ENCODE assay signal across 8 cellular contexts in the genomic region with DNA sequence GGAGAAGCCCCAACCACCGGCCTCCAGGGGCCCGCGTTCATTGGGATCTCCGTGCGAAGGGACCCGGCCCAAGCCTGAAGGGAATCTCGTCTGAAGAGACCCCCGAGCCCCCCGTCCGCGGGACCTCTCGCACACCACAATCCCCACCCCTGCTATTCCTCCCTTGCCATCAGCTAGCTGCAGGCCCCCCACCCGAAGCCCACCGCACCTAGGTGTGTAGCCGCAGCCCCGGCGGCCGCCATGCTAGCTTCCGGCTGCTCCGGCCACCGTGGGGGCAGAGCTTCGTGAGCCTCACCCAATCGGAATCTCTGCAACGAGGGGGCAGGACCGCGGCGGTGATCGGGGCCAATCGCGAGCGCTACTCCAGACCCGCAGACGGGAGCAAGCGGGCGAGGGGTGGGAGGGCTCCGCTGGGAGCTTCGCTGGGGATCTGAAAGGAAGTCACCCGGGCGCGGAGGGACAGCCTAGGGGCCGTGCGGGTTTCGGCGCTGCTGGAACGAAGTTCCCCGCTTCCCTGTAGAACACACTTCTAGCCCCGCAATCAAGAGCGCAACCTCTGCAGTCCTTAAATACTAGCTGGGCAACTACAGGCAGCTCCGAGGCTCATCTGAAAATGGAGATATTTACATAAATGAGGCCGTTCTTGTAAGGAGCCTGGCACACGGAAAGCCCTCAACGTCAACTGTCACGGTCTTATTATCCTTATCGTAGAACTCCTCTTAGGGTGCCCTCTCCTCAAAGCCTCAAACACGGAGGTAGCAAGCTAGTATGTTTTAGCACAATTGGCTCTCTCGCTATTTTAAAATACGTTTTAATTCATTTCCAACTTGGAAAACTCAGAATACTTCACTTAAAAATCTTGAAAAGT. TPM values are rescaled to one million over a fixed set of nuclear protein-coding genes. Genes with fewer than 3 reads are reported as not detected.
DNase-seq lines count a peak whose midpoint lies in the region; ATAC-seq, FAIRE-seq and TF ChIP-seq lines count a peak whose summit lies in the region.

A gene (minus strand): TSS at position 270 of the 868 bp plus-strand sequence. CDS start 28 bp downstream, at position 242.

- no peaks in the 10 kb centered on the region for H3K9me3 ChIP-seq in A549
- no peaks in the 10 kb centered on the region for H3K9me3 ChIP-seq in iPS-18a (ENCODE audit: control insufficient read depth, low read depth, low read length)
- no peaks in the 10 kb centered on the region for H3K9me3 ChIP-seq in skeletal muscle satellite cell (replicated peaks; ENCODE audit: low read length)

- H3K27me3 ChIP-seq in iPS-18a (ENCODE audit: control insufficient read depth, insufficient read depth, low read length) (peaks cover 16% of the 10 kb centered on the region), skeletal muscle satellite cell (ENCODE audit: control insufficient read depth, insufficient read depth, low read length) (no peaks in the 10 kb centered on the region)

- peak; percentile 84 for TF ChIP-seq POLR2A in A549 (IDR thresholded peaks at IDR 0.05; ENCODE audit: low read length)

- TF ChIP-seq EP300 in A549 (IDR thresholded peaks at IDR 0.05) = no peak

- ATAC-seq in A549 (peak; percentile 93 to 99), GM18861 (IDR thresholded peaks at IDR 0.05; ENCODE audit: unreplicated experiment) (peak; percentile 54), HG03103 (IDR thresholded peaks at IDR 0.05; ENCODE audit: low read depth, unreplicated experiment) (peak; percentile 78)

- H3K4me3 ChIP-seq in A549 (peak within 1 kb of the TSS; percentile 92), iPS-18a (ENCODE audit: low read length) (peak within 1 kb of the TSS; percentile 94), skeletal muscle satellite cell (ENCODE audit: low read length) (peak within 1 kb of the TSS; percentile 93)

- peak; percentile 92 to 100 for DNase-seq in A549 (ENCODE audit: low read depth in 1 of 2, low spot score in 1 of 2)
- DNase-seq in NCI-H2171 treated with DMSO at 0.1 percent for 48 hours (lab: John Stamatoyannopoulos, UW) = peak; percentile 93
- peak; percentile 96 to 98 for DNase-seq in T47D (ENCODE audit: low read depth in 1 of 2, low spot score in 1 of 2)

- peaks cover 26% of the 10 kb centered on the region for H3K4me1 ChIP-seq in A549
- H3K4me1 ChIP-seq in iPS-18a (ENCODE audit: control insufficient read depth, low read depth, low read length) = no peaks in the 10 kb centered on the region
- peaks cover 23% of the 10 kb centered on the region for H3K4me1 ChIP-seq in skeletal muscle satellite cell (ENCODE audit: control insufficient read depth, insufficient read depth, low read length)

- H3K9ac ChIP-seq in iPS-18a (ENCODE audit: low read length) (peak within 1 kb of the TSS; percentile 68), skeletal muscle satellite cell (ENCODE audit: low read depth, low read length) (peak within 1 kb of the TSS; percentile 88)

- no peak for TF ChIP-seq RAD21 in A549 (conservative IDR thresholded peaks at IDR 0.05 in 1 of 2, IDR thresholded peaks at IDR 0.05 in 1 of 2)

- POLR2A ChIA-PET in A549 (lab: Yijun Ruan, JAX) = interaction anchor here (0.6 to 2.1 kb wide), 6 partner anchors 19 to 214 kb away, joined by 3 to 8 read pairs (median 4); a partner anchor contains a TSS

- CTCF ChIA-PET in A549 (lab: Yijun Ruan, JAX) = interaction anchor here (0.6 to 3.8 kb wide), 13 partner anchors 11 to 176 kb away, joined by 3 to 24 read pairs (median 5); a partner anchor contains a TSS

- H3K4me2 ChIP-seq in A549 = peak within 1 kb of the TSS; percentile 96
- peak within 1 kb of the TSS; percentile 90 for H3K4me2 ChIP-seq in skeletal muscle satellite cell (ENCODE audit: low read length)

- in situ Hi-C loops in T47D (cut with HindIII; ENCODE audit: low pct_unique_long_range_greater_than_20kb, low sequenced_read_pairs) = no loop called here

- H3K27ac ChIP-seq in A549 (peak within 1 kb of the TSS; percentile 87 to 91), VCaP (peak within 1 kb of the TSS; percentile 95), iPS-18a (ENCODE audit: low read length) (no peak within 1 kb of the TSS)

- WGBS in A549 (ENCODE audit: missing lambda C conversion rate) = 2% methylated on average over 34 of the region's 57 CpGs

- no peaks in the 10 kb centered on the region for H3K36me3 ChIP-seq in iPS-18a (ENCODE audit: control insufficient read depth, low read depth, low read length)
- peaks cover 8% of the 10 kb centered on the region for H3K36me3 ChIP-seq in skeletal muscle satellite cell (ENCODE audit: insufficient read depth, low read length)

- FAIRE-seq in A549 (lab: Jason Lieb, UNC) = no peak

- TF ChIP-seq CTCF in A549 (IDR thresholded peaks at IDR 0.05) (no peak), VCaP (conservative IDR thresholded peaks at IDR 0.05) (no peak)

TF ChIP-seq in A549, 52 proteins besides CTCF, POLR2A, EP300 and RAD21 (continues in another document):
- TF ChIP-seq CEBPB (IDR thresholded peaks at IDR 0.05) (no peak), MYC (IDR thresholded peaks at IDR 0.05; ENCODE audit: borderline replicate concordance, low read length) (no peak), ZNF302 (CRISPR knock-in tag; IDR thresholded peaks at IDR 0.05) (no peak), KDM1A (IDR thresholded peaks at IDR 0.05; ENCODE audit: low read depth) (no peak), NFE2L2 (conservative IDR thresholded peaks at IDR 0.05; ENCODE audit: low read length) (no peak), FOSB (CRISPR knock-in tag; IDR thresholded peaks at IDR 0.05) (no peak), GATA3 (IDR thresholded peaks at IDR 0.05; ENCODE audit: borderline replicate concordance) (no peak), HOXA7 (CRISPR knock-in tag; IDR thresholded peaks at IDR 0.05) (no peak), SREBF2 (IDR thresholded peaks at IDR 0.05) (no peak)
- TF ChIP-seq, protein P1, sequence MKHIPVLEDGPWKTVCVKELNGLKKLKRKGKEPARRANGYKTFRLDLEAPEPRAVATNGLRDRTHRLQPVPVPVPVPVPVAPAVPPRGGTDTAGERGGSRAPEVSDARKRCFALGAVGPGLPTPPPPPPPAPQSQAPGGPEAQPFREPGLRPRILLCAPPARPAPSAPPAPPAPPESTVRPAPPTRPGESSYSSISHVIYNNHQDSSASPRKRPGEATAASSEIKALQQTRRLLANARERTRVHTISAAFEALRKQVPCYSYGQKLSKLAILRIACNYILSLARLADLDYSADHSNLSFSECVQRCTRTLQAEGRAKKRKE (CRISPR knock-in tag; IDR thresholded peaks at IDR 0.05; ENCODE audit: low read depth) = no peak
- TF ChIP-seq, protein P2, sequence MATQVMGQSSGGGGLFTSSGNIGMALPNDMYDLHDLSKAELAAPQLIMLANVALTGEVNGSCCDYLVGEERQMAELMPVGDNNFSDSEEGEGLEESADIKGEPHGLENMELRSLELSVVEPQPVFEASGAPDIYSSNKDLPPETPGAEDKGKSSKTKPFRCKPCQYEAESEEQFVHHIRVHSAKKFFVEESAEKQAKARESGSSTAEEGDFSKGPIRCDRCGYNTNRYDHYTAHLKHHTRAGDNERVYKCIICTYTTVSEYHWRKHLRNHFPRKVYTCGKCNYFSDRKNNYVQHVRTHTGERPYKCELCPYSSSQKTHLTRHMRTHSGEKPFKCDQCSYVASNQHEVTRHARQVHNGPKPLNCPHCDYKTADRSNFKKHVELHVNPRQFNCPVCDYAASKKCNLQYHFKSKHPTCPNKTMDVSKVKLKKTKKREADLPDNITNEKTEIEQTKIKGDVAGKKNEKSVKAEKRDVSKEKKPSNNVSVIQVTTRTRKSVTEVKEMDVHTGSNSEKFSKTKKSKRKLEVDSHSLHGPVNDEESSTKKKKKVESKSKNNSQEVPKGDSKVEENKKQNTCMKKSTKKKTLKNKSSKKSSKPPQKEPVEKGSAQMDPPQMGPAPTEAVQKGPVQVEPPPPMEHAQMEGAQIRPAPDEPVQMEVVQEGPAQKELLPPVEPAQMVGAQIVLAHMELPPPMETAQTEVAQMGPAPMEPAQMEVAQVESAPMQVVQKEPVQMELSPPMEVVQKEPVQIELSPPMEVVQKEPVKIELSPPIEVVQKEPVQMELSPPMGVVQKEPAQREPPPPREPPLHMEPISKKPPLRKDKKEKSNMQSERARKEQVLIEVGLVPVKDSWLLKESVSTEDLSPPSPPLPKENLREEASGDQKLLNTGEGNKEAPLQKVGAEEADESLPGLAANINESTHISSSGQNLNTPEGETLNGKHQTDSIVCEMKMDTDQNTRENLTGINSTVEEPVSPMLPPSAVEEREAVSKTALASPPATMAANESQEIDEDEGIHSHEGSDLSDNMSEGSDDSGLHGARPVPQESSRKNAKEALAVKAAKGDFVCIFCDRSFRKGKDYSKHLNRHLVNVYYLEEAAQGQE (IDR thresholded peaks at IDR 0.05) = no peak
- TF ChIP-seq, protein P3, sequence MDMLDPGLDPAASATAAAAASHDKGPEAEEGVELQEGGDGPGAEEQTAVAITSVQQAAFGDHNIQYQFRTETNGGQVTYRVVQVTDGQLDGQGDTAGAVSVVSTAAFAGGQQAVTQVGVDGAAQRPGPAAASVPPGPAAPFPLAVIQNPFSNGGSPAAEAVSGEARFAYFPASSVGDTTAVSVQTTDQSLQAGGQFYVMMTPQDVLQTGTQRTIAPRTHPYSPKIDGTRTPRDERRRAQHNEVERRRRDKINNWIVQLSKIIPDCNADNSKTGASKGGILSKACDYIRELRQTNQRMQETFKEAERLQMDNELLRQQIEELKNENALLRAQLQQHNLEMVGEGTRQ (IDR thresholded peaks at IDR 0.05) = no peak
- TF ChIP-seq, protein P4, sequence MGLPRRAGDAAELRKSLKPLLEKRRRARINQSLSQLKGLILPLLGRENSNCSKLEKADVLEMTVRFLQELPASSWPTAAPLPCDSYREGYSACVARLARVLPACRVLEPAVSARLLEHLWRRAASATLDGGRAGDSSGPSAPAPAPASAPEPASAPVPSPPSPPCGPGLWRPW (IDR thresholded peaks at IDR 0.05) = no peak
- TF ChIP-seq, protein P5, sequence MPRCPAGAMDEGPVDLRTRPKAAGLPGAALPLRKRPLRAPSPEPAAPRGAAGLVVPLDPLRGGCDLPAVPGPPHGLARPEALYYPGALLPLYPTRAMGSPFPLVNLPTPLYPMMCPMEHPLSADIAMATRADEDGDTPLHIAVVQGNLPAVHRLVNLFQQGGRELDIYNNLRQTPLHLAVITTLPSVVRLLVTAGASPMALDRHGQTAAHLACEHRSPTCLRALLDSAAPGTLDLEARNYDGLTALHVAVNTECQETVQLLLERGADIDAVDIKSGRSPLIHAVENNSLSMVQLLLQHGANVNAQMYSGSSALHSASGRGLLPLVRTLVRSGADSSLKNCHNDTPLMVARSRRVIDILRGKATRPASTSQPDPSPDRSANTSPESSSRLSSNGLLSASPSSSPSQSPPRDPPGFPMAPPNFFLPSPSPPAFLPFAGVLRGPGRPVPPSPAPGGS (IDR thresholded peaks at IDR 0.05) = 0 out of 3 replicates have a peak, but pooled peaks have one; percentile 32

RNA-seq across cellular contexts. Expression of the gene that starts here (rescaled TPM):
- polyA plus RNA-seq in A549 (2011; rRNA removed) (50.0 and 53.2 TPM in 2 replicates), A549 (2017; fragmentation: RNase III; extraction: RNeasy Plus Mini Kit Qiagen cat#74134 plus additional on column Dnase treatment) (46.6 to 53.3 TPM (median 53.2 TPM) in 3 replicates)
- 55.8 and 70.1 TPM in 2 replicates for polyA plus RNA-seq in A549 (2012; cell fraction: cytosol; rRNA removed)
- polyA plus RNA-seq in A549 (2012; cell fraction: nucleus; rRNA removed) = 87.3 and 89.3 TPM in 2 replicates
- 42.7 and 44.4 TPM in 2 replicates for polyA minus RNA-seq in A549 (2011; rRNA and poly(A)+ RNA removed)
- 38.7 and 40.8 TPM in 2 replicates for total RNA-seq in skeletal muscle satellite cell (2012; rRNA removed)
